Comparison of ENCODE assay signal across 24 cellular contexts in genomic region chr1:106173101-106173500, GRCh38.
"Had no signal": no experiment of that assay in that cellular context is flagged by ENCODE, and none has a peak within 500 bp of the region (broad histone marks: within the 10 kb centered on the region; RNA-seq: fewer than 3 reads in every experiment).

No MANE protein-coding gene starts in this region.

- H3K36me3 ChIP-seq: cardiac muscle cell, heart right ventricle, pancreas, right atrium auricular region, thoracic aorta, vagina, WERI-Rb-1 had no signal

- H3K9me3 ChIP-seq: body of pancreas, pancreas, psoas muscle, thoracic aorta, vagina had no signal

- H3K36me3 Mint-ChIP-seq: activated naive CD4-positive, alpha-beta T cell treated with anti-CD3 and anti-CD28 coated beads, Interleukin-2, amount 50 U/mL, for 24 hours; memory B cell; type B pancreatic cell had no signal

- H3K4me1 Mint-ChIP-seq: activated CD4-positive, alpha-beta T cell treated with anti-CD3 and anti-CD28 coated beads, Interleukin-2, amount 10 ng/mL, durations not matched to agents 7 days and 5 days; activated naive CD4-positive, alpha-beta T cell treated with anti-CD3 and anti-CD28 coated beads, Interleukin-2, amount 50 U/mL, for 24 hours; memory B cell; nephron progenitor cell had no signal

- H3K27me3 Mint-ChIP-seq: activated CD4-positive, alpha-beta T cell treated with anti-CD3 and anti-CD28 coated beads, Interleukin-2, amount 10 ng/mL, durations not matched to agents 7 days and 5 days; activated naive CD4-positive, alpha-beta T cell treated with anti-CD3 and anti-CD28 coated beads, Interleukin-2, amount 50 U/mL, for 24 hours; memory B cell had no signal

- H3K4me3 Mint-ChIP-seq: activated CD4-positive, alpha-beta T cell treated with anti-CD3 and anti-CD28 coated beads, Interleukin-2, amount 10 ng/mL, durations not matched to agents 7 days and 5 days; activated CD8-positive, alpha-beta T cell treated with anti-CD3 and anti-CD28 coated beads, Interleukin-2, amount 10 ng/mL, durations not matched to agents 7 days and 5 days; activated naive CD4-positive, alpha-beta T cell treated with anti-CD3 and anti-CD28 coated beads, Interleukin-2, amount 50 U/mL, for 24 hours; activated T-helper 1 cell treated with anti-CD3 and anti-CD28 coated beads, Interleukin-12 subunit alpha, Interleukin-12 subunit beta, Interleukin-2, Interleukin-4 antibody, amounts not matched to agents 30 ng/mL and 10 ng/mL and 1 ng/mL, durations not matched to agents 14 hours and 24 hours and 36 hours; memory B cell; nephron progenitor cell; type B pancreatic cell had no signal

- ATAC-seq: activated CD8-positive, alpha-beta T cell treated with anti-CD3 and anti-CD28 coated beads, Interleukin-2, amount 10 ng/mL, durations not matched to agents 7 days and 5 days; body of pancreas; heart right ventricle; left colon; mucosa of descending colon; pancreas; psoas muscle had no signal

- H3K4me3 ChIP-seq: body of pancreas, cardiac muscle cell, heart right ventricle, mucosa of descending colon, pancreas, psoas muscle, right atrium auricular region, thoracic aorta, vagina had no signal

- H3K9me3 Mint-ChIP-seq: activated CD4-positive, alpha-beta T cell treated with anti-CD3 and anti-CD28 coated beads, Interleukin-2, amount 10 ng/mL, durations not matched to agents 7 days and 5 days; memory B cell; nephron progenitor cell had no signal

- H3K27ac ChIP-seq: body of pancreas, cardiac muscle cell, heart right ventricle, pancreas, psoas muscle, right atrium auricular region, thoracic aorta, vagina, WERI-Rb-1 had no signal

- H3K27ac Mint-ChIP-seq: activated CD4-positive, alpha-beta T cell treated with anti-CD3 and anti-CD28 coated beads, Interleukin-2, amount 10 ng/mL, durations not matched to agents 7 days and 5 days; activated CD8-positive, alpha-beta T cell treated with anti-CD3 and anti-CD28 coated beads, Interleukin-2, amount 10 ng/mL, durations not matched to agents 7 days and 5 days; activated naive CD4-positive, alpha-beta T cell treated with anti-CD3 and anti-CD28 coated beads, Interleukin-2, amount 50 U/mL, for 24 hours; activated T-helper 1 cell treated with anti-CD3 and anti-CD28 coated beads, Interleukin-12 subunit alpha, Interleukin-12 subunit beta, Interleukin-2, Interleukin-4 antibody, amounts not matched to agents 30 ng/mL and 10 ng/mL and 1 ng/mL, durations not matched to agents 14 hours and 24 hours and 36 hours; memory B cell; nephron progenitor cell; type B pancreatic cell had no signal

- H3K27me3 ChIP-seq: body of pancreas, cardiac muscle cell, heart right ventricle, pancreas, right atrium auricular region, vagina had no signal

- DNase-seq: activated CD4-positive, alpha-beta T cell treated with anti-CD3 and anti-CD28 coated beads, Interleukin-2, amount 10 ng/mL, durations not matched to agents 7 days and 5 days; activated CD4-positive, CD25-positive, alpha-beta regulatory T cell treated with anti-CD3 and anti-CD28 coated beads, Interleukin-2, amount 50 U/mL, for 72 hours; activated CD8-positive, alpha-beta T cell treated with anti-CD3 and anti-CD28 coated beads, Interleukin-2, amount 10 ng/mL, durations not matched to agents 7 days and 5 days; activated gamma-delta T cell; anterior cingulate cortex; body of pancreas; cortex of kidney; heart right ventricle; left colon; mucosa of descending colon; nephron progenitor cell; pancreas; psoas muscle; stimulated activated CD4-positive, alpha-beta T cell treated with anti-CD3 and anti-CD28 coated beads, Interleukin-4, amount 100 ng/mL, for 24 hours; stimulated activated naive CD4-positive, alpha-beta T cell treated with Interleukin-2 at 50 U/mL for 16 hours; WERI-Rb-1 had no signal

- H3K4me1 ChIP-seq: body of pancreas, heart right ventricle, pancreas, psoas muscle, right atrium auricular region, vagina had no signal
